9 cellular contexts compared by ENCODE assay signal in genomic region chr4:98204236-98204553, GRCh38. TPM values are rescaled to one million over a fixed set of nuclear protein-coding genes. Genes with fewer than 3 reads are reported as not detected.
A peak's percentile ranks its signal among the peaks of the same experiment; 100 is the strongest.
DNase-seq lines count a peak whose midpoint lies in the region; ATAC-seq lines count a peak whose summit lies in the region.
"Had no signal": no experiment of that assay in that cellular context is flagged by ENCODE, and none has a peak within 500 bp of the region (broad histone marks: within the 10 kb centered on the region; RNA-seq: fewer than 3 reads in every experiment).

No MANE protein-coding gene starts in this region.

- H3K4me3 Mint-ChIP-seq in T-helper 17 cell: peak overlapping the region; percentile 74
- H3K4me3 Mint-ChIP-seq in natural killer cell treated with Interleukin-12 subunit alpha and Interleukin-12 subunit beta and Interleukin-15 and Interleukin-18, amount 100 ng/mL, for 72 hours: no peak overlapping the region

- no peaks in the 10 kb centered on the region for H3K9me3 ChIP-seq in T-helper 17 cell (ENCODE audit: control insufficient read depth, low read length, poor library complexity, severe bottlenecking)

- H3K27ac Mint-ChIP-seq in T-helper 17 cell: peak overlapping the region; percentile 67
- H3K27ac Mint-ChIP-seq in natural killer cell treated with Interleukin-12 subunit alpha and Interleukin-12 subunit beta and Interleukin-15 and Interleukin-18, amount 100 ng/mL, for 72 hours: no peak overlapping the region

- peaks cover 5% of the 10 kb centered on the region for H3K9me3 Mint-ChIP-seq in natural killer cell treated with Interleukin-12 subunit alpha and Interleukin-12 subunit beta and Interleukin-15 and Interleukin-18, amount 100 ng/mL, for 72 hours

- ATAC-seq in GM18861 (IDR thresholded peaks at IDR 0.05; ENCODE audit: unreplicated experiment) (peak; percentile 52), GM21447 (IDR thresholded peaks at IDR 0.05; ENCODE audit: unreplicated experiment) (peak; percentile 58), HG03103 (IDR thresholded peaks at IDR 0.05; ENCODE audit: low read depth, unreplicated experiment) (peak; percentile 52), T-helper 17 cell (no peak)
- no peak for ATAC-seq in natural killer cell treated with Interleukin-12 subunit alpha and Interleukin-12 subunit beta and Interleukin-15 and Interleukin-18, amount 100 ng/mL, for 72 hours
- ATAC-seq: SK-N-SH treated with all-trans-retinoic acid at 6 μM for 48 hours had no signal

- H3K27me3 Mint-ChIP-seq in T-helper 17 cell: no peaks in the 10 kb centered on the region
- H3K27me3 Mint-ChIP-seq in natural killer cell treated with Interleukin-12 subunit alpha and Interleukin-12 subunit beta and Interleukin-15 and Interleukin-18, amount 100 ng/mL, for 72 hours: no peaks in the 10 kb centered on the region

- no peak for DNase-seq in T-helper 17 cell
- no peak for DNase-seq in effector CD8-positive, alpha-beta T cell (lab: John Stamatoyannopoulos, UW)
- no peak for DNase-seq in NCI-H524 treated with DMSO at 0.1 percent for 48 hours (lab: John Stamatoyannopoulos, UW)
- no peak for DNase-seq in NCI-H187 (lab: John Stamatoyannopoulos, UW)
- DNase-seq in natural killer cell treated with Interleukin-12 subunit alpha and Interleukin-12 subunit beta and Interleukin-15 and Interleukin-18, amount 100 ng/mL, for 72 hours (ENCODE audit: low spot score): no peak

- peaks cover 10% of the 10 kb centered on the region for H3K4me1 Mint-ChIP-seq in T-helper 17 cell
- H3K4me1 Mint-ChIP-seq in natural killer cell treated with Interleukin-12 subunit alpha and Interleukin-12 subunit beta and Interleukin-15 and Interleukin-18, amount 100 ng/mL, for 72 hours (ENCODE audit: low read depth in 2 of 2): peaks cover 0 to 9% of the 10 kb centered on the region in 2 donors

- peaks cover 5% of the 10 kb centered on the region for H3K36me3 Mint-ChIP-seq in T-helper 17 cell (ENCODE audit: low read depth)
- peaks cover 11% of the 10 kb centered on the region for H3K36me3 Mint-ChIP-seq in natural killer cell treated with Interleukin-12 subunit alpha and Interleukin-12 subunit beta and Interleukin-15 and Interleukin-18, amount 100 ng/mL, for 72 hours

RNA-seq across cellular contexts. Expression of gene RAP1GDS1, which starts 57.0 kb away (rescaled TPM):
- 10 to 100 TPM; 41.0 to 47.0 TPM for total RNA-seq in T-helper 17 cell
- total RNA-seq in natural killer cell treated with Interleukin-12 subunit alpha and Interleukin-12 subunit beta and Interleukin-15 and Interleukin-18, amount 100 ng/mL, for 72 hours: 10 to 100 TPM; 42.8 to 61.1 TPM

Comparison
In these comparisons a context has a peak if more than half of its experiments do, and no peak if none do; other contexts are left out.
1. ATAC-seq: peak in GM18861 (single experiment), GM21447 (single experiment) and HG03103 (single experiment); none in T-helper 17 cell (single experiment) and natural killer cell treated with Interleukin-12 subunit alpha and Interleukin-12 subunit beta and Interleukin-15 and Interleukin-18, amount 100 ng/mL, for 72 hours (0 of 2).